ENCODE assay signal across 9 cellular contexts in the genomic region with DNA sequence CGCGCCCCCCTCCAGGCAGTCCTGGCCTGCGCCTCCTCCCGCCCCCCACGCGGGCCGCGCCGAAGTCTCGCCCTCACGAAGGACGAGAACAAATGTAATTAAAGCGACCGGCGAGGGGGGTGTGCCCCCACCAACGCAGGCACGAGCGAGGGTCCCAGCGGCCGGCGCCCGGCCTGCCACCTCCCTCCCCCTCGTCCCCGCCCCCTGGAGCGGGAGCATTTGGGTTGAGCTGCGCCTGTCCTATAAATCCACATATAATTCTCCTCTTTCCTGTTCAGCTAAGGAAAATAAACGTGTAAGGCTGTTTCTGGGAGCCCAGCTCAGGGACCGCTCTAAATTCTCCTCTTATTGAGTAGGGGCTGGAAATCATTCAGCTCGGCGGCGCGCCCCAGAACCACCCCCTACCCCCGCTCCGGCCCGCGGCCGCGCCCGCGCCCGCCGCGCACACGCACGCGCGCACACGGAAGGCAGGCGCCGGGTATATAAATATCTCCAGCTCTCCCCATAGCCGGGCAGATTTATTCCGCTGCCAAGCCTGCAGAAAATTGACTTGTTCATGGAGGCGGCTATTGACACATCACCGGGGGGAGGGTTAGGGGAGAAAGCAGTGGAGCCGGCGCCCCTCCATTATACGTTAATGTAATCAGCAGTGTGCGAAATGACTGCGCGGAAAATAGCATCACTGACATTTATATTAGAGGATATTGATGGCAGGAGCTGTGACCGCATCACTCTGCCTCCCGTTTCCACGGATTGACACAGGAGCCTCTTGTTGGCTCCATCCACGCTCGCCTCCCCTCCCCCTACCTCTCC.
DNase-seq lines count a peak whose midpoint lies in the region; ATAC-seq and TF ChIP-seq lines count a peak whose summit lies in the region.
"Had no signal": no experiment of that assay in that cellular context is flagged by ENCODE, and none has a peak within 500 bp of the region (broad histone marks: within the 10 kb centered on the region; RNA-seq: fewer than 3 reads in every experiment).

No MANE protein-coding gene starts in this region.

- POLR2A ChIA-PET in AG04449 (lab: Yijun Ruan, JAX) = interaction anchor here (0.5 kb wide), 1 partner anchor 53 kb away, joined by 4 read pairs; no protein-coding TSS in a partner anchor
- POLR2A ChIA-PET in activated naive CD8-positive, alpha-beta T cell treated with anti-CD3 and anti-CD28 coated beads, Interleukin-2, amount 10 ng/mL, durations not matched to agents 7 days and 5 days (lab: Charles Lee) = no interaction called here

- H3K4me3 Mint-ChIP-seq in activated naive CD8-positive, alpha-beta T cell treated with anti-CD3 and anti-CD28 coated beads, Interleukin-2, amount 10 ng/mL, durations not matched to agents 7 days and 5 days = peak overlapping the region; percentile 73

- H3K9me3 ChIP-seq in HUES6 (ENCODE audit: control insufficient read depth, insufficient read depth, low read depth, low read length) (no peaks in the 10 kb centered on the region), right atrium auricular region (no peaks in the 10 kb centered on the region)

- H3K4me1 Mint-ChIP-seq in activated naive CD8-positive, alpha-beta T cell treated with anti-CD3 and anti-CD28 coated beads, Interleukin-2, amount 10 ng/mL, durations not matched to agents 7 days and 5 days = peaks cover 4% of the 10 kb centered on the region

- no peaks in the 10 kb centered on the region for H3K36me3 ChIP-seq in HUES6 (ENCODE audit: control insufficient read depth, insufficient read depth, low read length)
- H3K36me3 ChIP-seq in right atrium auricular region = no peaks in the 10 kb centered on the region

- peaks cover 89% of the 10 kb centered on the region for H3K27me3 ChIP-seq in HUES6 (ENCODE audit: control insufficient read depth, insufficient read depth, low read length)
- no peaks in the 10 kb centered on the region for H3K27me3 ChIP-seq in right atrium auricular region

- no peak overlapping the region for H3K27ac Mint-ChIP-seq in activated naive CD8-positive, alpha-beta T cell treated with anti-CD3 and anti-CD28 coated beads, Interleukin-2, amount 10 ng/mL, durations not matched to agents 7 days and 5 days

- TF ChIP-seq CTCF in AG04449 (IDR thresholded peaks at IDR 0.05; ENCODE audit: insufficient read depth, low read length, missing control alignments) (no peak), right atrium auricular region (IDR thresholded peaks at IDR 0.05) (no peak)

- H3K4me1 ChIP-seq in HUES6 (ENCODE audit: control insufficient read depth, insufficient read depth, low read length) (peaks cover 40% of the 10 kb centered on the region), right atrium auricular region (peaks cover 0 to 20% of the 10 kb centered on the region in 2 donors)

- H3K9ac ChIP-seq in HUES6 (ENCODE audit: low read length) = no peak overlapping the region

- ATAC-seq in activated naive CD8-positive, alpha-beta T cell treated with anti-CD3 and anti-CD28 coated beads, Interleukin-2, amount 10 ng/mL, durations not matched to agents 7 days and 5 days (ENCODE audit: low read depth) = peak; percentile 23
- ATAC-seq in GM18868 (IDR thresholded peaks at IDR 0.05; ENCODE audit: unreplicated experiment) (no peak), HG03565 (IDR thresholded peaks at IDR 0.05; ENCODE audit: unreplicated experiment) (no peak), GM19397 (IDR thresholded peaks at IDR 0.05; ENCODE audit: unreplicated experiment) (no peak)

- peaks cover 82% of the 10 kb centered on the region for H3K27me3 Mint-ChIP-seq in activated naive CD8-positive, alpha-beta T cell treated with anti-CD3 and anti-CD28 coated beads, Interleukin-2, amount 10 ng/mL, durations not matched to agents 7 days and 5 days

- H3K27ac ChIP-seq in HUES6 (ENCODE audit: low read depth, low read length) (no peak overlapping the region), right atrium auricular region (peak overlapping the region; percentile 77 to 84)
- H3K27ac ChIP-seq: epithelial cell of prostate had no signal

- H3K9me3 Mint-ChIP-seq in activated naive CD8-positive, alpha-beta T cell treated with anti-CD3 and anti-CD28 coated beads, Interleukin-2, amount 10 ng/mL, durations not matched to agents 7 days and 5 days = no peaks in the 10 kb centered on the region

- DNase-seq in AG04449 (ENCODE audit: low read depth, low spot score) (no peak), right atrium auricular region (ENCODE audit: low spot score) (no peak), retina (peak; percentile 85)
- no peak for DNase-seq in activated naive CD8-positive, alpha-beta T cell treated with anti-CD3 and anti-CD28 coated beads, Interleukin-2, amount 10 ng/mL, durations not matched to agents 7 days and 5 days

- no peaks in the 10 kb centered on the region for H3K36me3 Mint-ChIP-seq in activated naive CD8-positive, alpha-beta T cell treated with anti-CD3 and anti-CD28 coated beads, Interleukin-2, amount 10 ng/mL, durations not matched to agents 7 days and 5 days

- CTCF ChIA-PET in AG04449 (lab: Yijun Ruan, JAX) = interaction anchor here (0.9 to 9.8 kb wide), 9 partner anchors 8 to 489 kb away, joined by 3 to 72 read pairs (median 4); no protein-coding TSS in a partner anchor

- H3K4me3 ChIP-seq in AG04449 (ENCODE audit: low read depth, low read length) = peak overlapping the region; percentile 50
- peak overlapping the region; percentile 77 for H3K4me3 ChIP-seq in HUES6 (ENCODE audit: low read depth, low read length)
- peak overlapping the region; percentile 53 to 67 for H3K4me3 ChIP-seq in right atrium auricular region
